ENCODE assay signal across 1 cellular context in genomic region chr3:50241163-50241562, GRCh38.
TF ChIP-seq lines count a peak whose summit lies in the region.

No MANE protein-coding gene starts in this region.

TF ChIP-seq in SK-N-SH treated with all-trans-retinoic acid at 6 μM for 48 hours, 23 proteins besides CTCF, POLR2A, EP300 and RAD21 (continued from another document):
- TF ChIP-seq, protein P1, sequence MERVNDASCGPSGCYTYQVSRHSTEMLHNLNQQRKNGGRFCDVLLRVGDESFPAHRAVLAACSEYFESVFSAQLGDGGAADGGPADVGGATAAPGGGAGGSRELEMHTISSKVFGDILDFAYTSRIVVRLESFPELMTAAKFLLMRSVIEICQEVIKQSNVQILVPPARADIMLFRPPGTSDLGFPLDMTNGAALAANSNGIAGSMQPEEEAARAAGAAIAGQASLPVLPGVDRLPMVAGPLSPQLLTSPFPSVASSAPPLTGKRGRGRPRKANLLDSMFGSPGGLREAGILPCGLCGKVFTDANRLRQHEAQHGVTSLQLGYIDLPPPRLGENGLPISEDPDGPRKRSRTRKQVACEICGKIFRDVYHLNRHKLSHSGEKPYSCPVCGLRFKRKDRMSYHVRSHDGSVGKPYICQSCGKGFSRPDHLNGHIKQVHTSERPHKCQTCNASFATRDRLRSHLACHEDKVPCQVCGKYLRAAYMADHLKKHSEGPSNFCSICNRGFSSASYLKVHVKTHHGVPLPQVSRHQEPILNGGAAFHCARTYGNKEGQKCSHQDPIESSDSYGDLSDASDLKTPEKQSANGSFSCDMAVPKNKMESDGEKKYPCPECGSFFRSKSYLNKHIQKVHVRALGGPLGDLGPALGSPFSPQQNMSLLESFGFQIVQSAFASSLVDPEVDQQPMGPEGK (CRISPR knock-in tag; IDR thresholded peaks at IDR 0.05; ENCODE audit: borderline replicate concordance), result no peak
- no peak for TF ChIP-seq TOX (CRISPR knock-in tag; IDR thresholded peaks at IDR 0.05; ENCODE audit: borderline replicate concordance)
- TF ChIP-seq RARB (CRISPR knock-in tag; IDR thresholded peaks at IDR 0.05), result no peak
- no peak for TF ChIP-seq ZNF8 (CRISPR knock-in tag; IDR thresholded peaks at IDR 0.05)
- TF ChIP-seq GLIS3 (CRISPR knock-in tag; IDR thresholded peaks at IDR 0.05), result no peak
